In the genomic region with DNA sequence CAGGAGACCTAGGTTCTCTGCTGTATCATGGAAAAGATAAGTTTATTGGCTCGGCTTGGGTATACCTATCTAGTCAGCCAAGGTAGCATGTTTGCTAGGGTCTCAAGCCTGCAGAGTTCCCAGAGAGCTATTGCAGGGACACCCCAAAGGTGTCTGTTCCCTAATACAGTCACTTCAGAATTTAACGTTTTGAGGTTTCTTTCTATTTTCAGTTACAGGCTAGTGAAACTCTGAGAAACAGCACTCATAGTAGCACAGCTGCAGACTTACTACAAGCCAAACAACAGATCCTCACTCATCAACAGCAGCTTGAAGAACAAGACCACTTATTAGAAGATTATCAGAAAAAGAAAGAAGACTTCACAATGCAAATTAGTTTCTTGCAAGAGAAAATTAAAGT, we compare ENCODE assay signal across 12 cellular contexts. TPM values are rescaled to one million over a fixed set of nuclear protein-coding genes. Genes with fewer than 3 reads are reported as not detected.
A peak's percentile ranks its signal among the peaks of the same experiment; 100 is the strongest.
DNase-seq lines count a peak whose midpoint lies in the region; ATAC-seq and TF ChIP-seq lines count a peak whose summit lies in the region.
"Had no signal": no experiment of that assay in that cellular context is flagged by ENCODE, and none has a peak within 500 bp of the region (broad histone marks: within the 10 kb centered on the region; RNA-seq: fewer than 3 reads in every experiment).

No MANE protein-coding gene starts in this region.

- H4K20me1 ChIP-seq in OCI-LY3 (ENCODE audit: insufficient read depth, low read length): no peaks in the 10 kb centered on the region

- 79 to 87% (median 84%) methylated on average over 2 of the region's 2 CpGs for WGBS in psoas muscle, 3 donors

- TF ChIP-seq CTCF in OCI-LY3 (IDR thresholded peaks at IDR 0.05; ENCODE audit: low read depth, low read length): no peak
- no peak for TF ChIP-seq CTCF in left ventricle myocardium inferior (IDR thresholded peaks at IDR 0.05; ENCODE audit: borderline replicate concordance)
- no peak for TF ChIP-seq CTCF in psoas muscle (IDR thresholded peaks at IDR 0.05)

- intact Hi-C loops in left ventricle myocardium inferior (cut with micrococcal nuclease): no loop called here
- intact Hi-C loops in psoas muscle (cut with DNase I): no loop called here

- H3K4me2 ChIP-seq in OCI-LY3 (ENCODE audit: low read length): peak overlapping the region; percentile 68
- H3K4me2 ChIP-seq: GM23338 had no signal

- H3K27me3 ChIP-seq in OCI-LY3 (ENCODE audit: low read depth, low read length) (no peaks in the 10 kb centered on the region), left ventricle myocardium inferior (ENCODE audit: low read depth) (no peaks in the 10 kb centered on the region), psoas muscle (ENCODE audit: insufficient read depth in 3 of 3, low read length in 2 of 3) (no peaks in the 10 kb centered on the region)
- H3K27me3 ChIP-seq: heart left ventricle had no signal

- no peak overlapping the region for H2AFZ ChIP-seq in OCI-LY3 (ENCODE audit: low read depth, low read length)
- H2AFZ ChIP-seq: GM23338 had no signal

- H3K36me3 ChIP-seq in OCI-LY3 (replicated peaks; ENCODE audit: low read depth, low read length) (peaks cover 16% of the 10 kb centered on the region), left ventricle myocardium inferior (peaks cover 50% of the 10 kb centered on the region), psoas muscle (ENCODE audit: insufficient read depth in 1 of 2, low read depth in 1 of 2) (peaks cover 12 to 77% of the 10 kb centered on the region in 2 donors)

- peaks cover 19% of the 10 kb centered on the region for H3K4me1 ChIP-seq in OCI-LY3 (ENCODE audit: low read length)
- peaks cover 4% of the 10 kb centered on the region for H3K4me1 ChIP-seq in left ventricle myocardium inferior
- no peaks in the 10 kb centered on the region for H3K4me1 ChIP-seq in psoas muscle

- H3K9me3 ChIP-seq in OCI-LY3 (ENCODE audit: insufficient read depth, low read length): no peaks in the 10 kb centered on the region
- no peaks in the 10 kb centered on the region for H3K9me3 ChIP-seq in left ventricle myocardium inferior (replicated peaks)
- H3K9me3 ChIP-seq in psoas muscle: no peaks in the 10 kb centered on the region
- H3K9me3 ChIP-seq: heart left ventricle had no signal

- H3K4me3 ChIP-seq in OCI-LY3 (ENCODE audit: low read length) (peak overlapping the region; percentile 28), left ventricle myocardium inferior (no peak overlapping the region), psoas muscle (no peak overlapping the region)
- H3K4me3 ChIP-seq: GM23338, heart left ventricle had no signal

- DNase-seq in left ventricle myocardium inferior (no peak), NCI-H526 (lab: John Stamatoyannopoulos, UW) (no peak), psoas muscle (no peak), amygdala (lab: John Stamatoyannopoulos, UW) (no peak)
- DNase-seq: effector memory CD4-positive, alpha-beta T cell; heart left ventricle had no signal

- ATAC-seq in GM18868 (IDR thresholded peaks at IDR 0.05; ENCODE audit: unreplicated experiment): peak; percentile 95
- ATAC-seq in GM21526 (IDR thresholded peaks at IDR 0.05; ENCODE audit: low FRiP score, unreplicated experiment): peak; percentile 96
- peak; percentile 92 for ATAC-seq in HG03095 (IDR thresholded peaks at IDR 0.05; ENCODE audit: unreplicated experiment)
- no peak for ATAC-seq in psoas muscle
- ATAC-seq: GM23338, heart left ventricle, sciatic nerve had no signal

- no peaks in the 10 kb centered on the region for H3K79me2 ChIP-seq in OCI-LY3 (ENCODE audit: low read length)

- peak overlapping the region; percentile 1; the same call in 1 of the 2 replicates for H3K9ac ChIP-seq in OCI-LY3 (ENCODE audit: low read length)

- H3K27ac ChIP-seq in OCI-LY3 (ENCODE audit: low read length) (peak overlapping the region; percentile 41), left ventricle myocardium inferior (replicated peaks) (no peak overlapping the region), psoas muscle (no peak overlapping the region)
- H3K27ac ChIP-seq: heart left ventricle had no signal

RNA-seq across cellular contexts. Expression of gene AKAP9, which starts 54.7 kb away (rescaled TPM):
- total RNA-seq in left ventricle myocardium inferior (49.4 TPM), psoas muscle (10 to 100 TPM; 24.6 to 44.4 (median 34.8) TPM)
- polyA plus RNA-seq in psoas muscle: 10 to 100 TPM in 2 of 3 donors, 1 to 10 TPM in 1; 6.0 to 16.9 (median 11.7) TPM

Comparison
In these comparisons a context has a peak if more than half of its experiments do, and no peak if none do; other contexts are left out.
1. ATAC-seq: peak in GM18868 (single experiment), GM21526 (single experiment) and HG03095 (single experiment); none in psoas muscle (0 of 4).